In the genomic region with DNA sequence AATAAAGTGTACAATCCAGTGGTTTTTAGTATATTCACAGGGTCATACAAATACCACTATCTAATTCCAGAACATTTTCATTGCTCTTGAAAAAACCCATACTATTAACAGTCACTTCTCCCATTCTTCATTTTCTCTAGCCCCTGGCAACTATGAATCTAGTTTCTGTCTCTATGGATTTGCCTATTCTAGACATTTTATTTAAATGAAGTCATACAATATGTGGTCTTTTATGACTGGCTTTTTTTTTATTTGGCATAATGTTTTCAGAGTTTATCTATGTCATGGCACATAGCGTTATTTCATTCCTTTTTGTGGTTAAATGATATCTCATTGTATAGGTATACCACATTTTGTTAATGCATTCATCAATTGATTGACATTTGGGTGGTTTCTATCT, we compare ENCODE assay signal across 17 cellular contexts. TPM values are rescaled to one million over a fixed set of nuclear protein-coding genes. Genes with fewer than 3 reads are reported as not detected.
DNase-seq lines count a peak whose midpoint lies in the region; ATAC-seq, FAIRE-seq and TF ChIP-seq lines count a peak whose summit lies in the region.
"Had no signal": no experiment of that assay in that cellular context is flagged by ENCODE, and none has a peak within 500 bp of the region (broad histone marks: within the 10 kb centered on the region; RNA-seq: fewer than 3 reads in every experiment).

No MANE protein-coding gene starts in this region.

- H3K36me3 ChIP-seq in thyroid gland, result peaks cover 0 to 21% of the 10 kb centered on the region in 2 donors

- H3K4me1 ChIP-seq in A549 (peaks cover 10% of the 10 kb centered on the region; the same call in 2 of the 3 replicates), thyroid gland (no peaks in the 10 kb centered on the region)
- H3K4me1 ChIP-seq: Peyer's patch had no signal

- TF ChIP-seq CTCF in A549 (IDR thresholded peaks at IDR 0.05) (no peak), fibroblast of villous mesenchyme (IDR thresholded peaks at IDR 0.05; ENCODE audit: insufficient read depth, low read depth, low read length) (no peak), thyroid gland (IDR thresholded peaks at IDR 0.05) (no peak)

- TF ChIP-seq POLR2A in A549 (IDR thresholded peaks at IDR 0.05; ENCODE audit: low read length), result no peak
- no peak for TF ChIP-seq POLR2A in thyroid gland (IDR thresholded peaks at IDR 0.05)

- no peaks in the 10 kb centered on the region for H3K27me3 ChIP-seq in thyroid gland
- H3K27me3 ChIP-seq: MG63, Peyer's patch had no signal

- no peak for DNase-seq in A549 (ENCODE audit: low read depth in 1 of 2, low spot score in 1 of 2)
- DNase-seq in GM19239 (ENCODE audit: insufficient read length, low spot score), result no peak
- peak; percentile 15 for DNase-seq in NCI-H226
- DNase-seq in fibroblast of villous mesenchyme (ENCODE audit: low read depth), result peak; percentile 38
- no peak for DNase-seq in thyroid gland
- DNase-seq in NCI-H2227 treated with DMSO at 0.1 percent for 48 hours (lab: John Stamatoyannopoulos, UW), result no peak
- DNase-seq: Kasumi-1; MG63; NCI-H1417; NCI-H1694 treated with DMSO at 0.1 percent for 48 hours; NCI-H510A treated with DMSO at 0.1 percent for 48 hours; NCI-H774; NK-92 treated with Interleukin-12 subunit alpha and Interleukin-12 subunit beta, amount 100 ng/mL, for 24 hours; Peyer's patch had no signal

- no peak for TF ChIP-seq RAD21 in A549 (conservative IDR thresholded peaks at IDR 0.05 in 1 of 2, IDR thresholded peaks at IDR 0.05 in 1 of 2)

- no peaks in the 10 kb centered on the region for H3K9me3 ChIP-seq in A549
- H3K9me3 ChIP-seq in thyroid gland, result no peaks in the 10 kb centered on the region
- H3K9me3 ChIP-seq: MG63, Peyer's patch had no signal

- 91% methylated on average over 1 of the region's 1 CpG for WGBS in A549 (ENCODE audit: missing lambda C conversion rate)
- 91 to 96% methylated on average over 1 of the region's 1 CpG for WGBS in thyroid gland, 2 donors

- no peak for TF ChIP-seq EP300 in A549 (IDR thresholded peaks at IDR 0.05)

- FAIRE-seq in A549 (lab: Jason Lieb, UNC) (peak; percentile 43), GM19239 (lab: Jason Lieb, UNC) (peak; percentile 54)

- POLR2A ChIA-PET in A549 (lab: Yijun Ruan, JAX), result no interaction called here

- H3K4me3 ChIP-seq in A549, result no peak overlapping the region
- H3K4me3 ChIP-seq in fibroblast of villous mesenchyme (ENCODE audit: low read depth, low read length), result no peak overlapping the region
- H3K4me3 ChIP-seq in thyroid gland (replicated peaks in 1 of 3), result no peak overlapping the region
- H3K4me3 ChIP-seq: GM23338, MG63, Peyer's patch had no signal

- no peak overlapping the region for H3K27ac ChIP-seq in A549
- H3K27ac ChIP-seq in thyroid gland, result no peak overlapping the region
- H3K27ac ChIP-seq: Peyer's patch had no signal

- no peak for ATAC-seq in A549
- no peak for ATAC-seq in HG03521 (IDR thresholded peaks at IDR 0.05; ENCODE audit: unreplicated experiment)
- no peak for ATAC-seq in HG03045 (IDR thresholded peaks at IDR 0.05; ENCODE audit: unreplicated experiment)
- ATAC-seq: GM23338 had no signal

- H3K4me2 ChIP-seq in A549, result no peak overlapping the region
- H3K4me2 ChIP-seq: GM23338 had no signal

- CTCF ChIA-PET in A549 (lab: Yijun Ruan, JAX), result no interaction called here

- intact Hi-C loops in thyroid gland (cut with DNase I), result no loop called here

TF ChIP-seq in A549, 52 proteins besides CTCF, POLR2A, EP300 and RAD21:
- no peak for TF ChIP-seq RFX5 (IDR thresholded peaks at IDR 0.05)
- TF ChIP-seq ZC3H11A (IDR thresholded peaks at IDR 0.05), result no peak
- TF ChIP-seq, protein P1, sequence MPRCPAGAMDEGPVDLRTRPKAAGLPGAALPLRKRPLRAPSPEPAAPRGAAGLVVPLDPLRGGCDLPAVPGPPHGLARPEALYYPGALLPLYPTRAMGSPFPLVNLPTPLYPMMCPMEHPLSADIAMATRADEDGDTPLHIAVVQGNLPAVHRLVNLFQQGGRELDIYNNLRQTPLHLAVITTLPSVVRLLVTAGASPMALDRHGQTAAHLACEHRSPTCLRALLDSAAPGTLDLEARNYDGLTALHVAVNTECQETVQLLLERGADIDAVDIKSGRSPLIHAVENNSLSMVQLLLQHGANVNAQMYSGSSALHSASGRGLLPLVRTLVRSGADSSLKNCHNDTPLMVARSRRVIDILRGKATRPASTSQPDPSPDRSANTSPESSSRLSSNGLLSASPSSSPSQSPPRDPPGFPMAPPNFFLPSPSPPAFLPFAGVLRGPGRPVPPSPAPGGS (IDR thresholded peaks at IDR 0.05), result no peak
- TF ChIP-seq HDAC2 (IDR thresholded peaks at IDR 0.05), result no peak
- no peak for TF ChIP-seq CBX2 (IDR thresholded peaks at IDR 0.05; ENCODE audit: borderline replicate concordance, low read depth)
- TF ChIP-seq TFCP2L1 (CRISPR knock-in tag; IDR thresholded peaks at IDR 0.05), result no peak
- TF ChIP-seq ZFP36 (IDR thresholded peaks at IDR 0.05; ENCODE audit: borderline replicate concordance, partially characterized antibody), result no peak
- TF ChIP-seq JUN (IDR thresholded peaks at IDR 0.05), result no peak
- no peak for TF ChIP-seq ZNF302 (CRISPR knock-in tag; IDR thresholded peaks at IDR 0.05)
- no peak for TF ChIP-seq ZSCAN20 (CRISPR knock-in tag; IDR thresholded peaks at IDR 0.05)
- no peak for TF ChIP-seq NPAS2 (CRISPR knock-in tag; IDR thresholded peaks at IDR 0.05; ENCODE audit: borderline replicate concordance)
- TF ChIP-seq NFE2L2 (conservative IDR thresholded peaks at IDR 0.05; ENCODE audit: low read length), result no peak
- no peak for TF ChIP-seq FOXS1 (CRISPR knock-in tag; IDR thresholded peaks at IDR 0.05)
- TF ChIP-seq RARB (CRISPR knock-in tag; IDR thresholded peaks at IDR 0.05), result no peak
- TF ChIP-seq HOXB5 (CRISPR knock-in tag; IDR thresholded peaks at IDR 0.05), result no peak
TF ChIP-seq in A549: peak in this region for 0.

RNA-seq across cellular contexts. Expression of gene KDM2A, which starts 59.4 kb away (rescaled TPM):
- polyA plus RNA-seq in A549 (2011; rRNA removed) (42.8 and 48.0 TPM in 2 replicates), A549 (2017; fragmentation: RNase III; extraction: RNeasy Plus Mini Kit Qiagen cat#74134 plus additional on column Dnase treatment) (34.5 TPM in 3 replicates)
- polyA plus RNA-seq in A549 (2012; cell fraction: cytosol; rRNA removed), result 34.5 and 41.2 TPM in 2 replicates
- polyA plus RNA-seq in A549 (2012; cell fraction: nucleus; rRNA removed), result 120 and 122 TPM in 2 replicates
- 89.4 and 97.8 TPM in 2 replicates for polyA minus RNA-seq in A549 (2011; rRNA and poly(A)+ RNA removed)
- total RNA-seq in fibroblast of villous mesenchyme (50.5 and 52.8 TPM in 2 replicates), thyroid gland (10 to 100 TPM; 38.7 to 88.1 (median 73.5) TPM)

Comparison
In these comparisons a context has a peak if more than half of its experiments do, and no peak if none do; other contexts are left out.
1. DNase-seq: peak in NCI-H226 (single experiment) and fibroblast of villous mesenchyme (single experiment); none in A549 (0 of 2), GM19239 (single experiment), thyroid gland (0 of 2) and NCI-H2227 treated with DMSO at 0.1 percent for 48 hours (single experiment).